ENCODE assay signal across 23 cellular contexts in the genomic region with DNA sequence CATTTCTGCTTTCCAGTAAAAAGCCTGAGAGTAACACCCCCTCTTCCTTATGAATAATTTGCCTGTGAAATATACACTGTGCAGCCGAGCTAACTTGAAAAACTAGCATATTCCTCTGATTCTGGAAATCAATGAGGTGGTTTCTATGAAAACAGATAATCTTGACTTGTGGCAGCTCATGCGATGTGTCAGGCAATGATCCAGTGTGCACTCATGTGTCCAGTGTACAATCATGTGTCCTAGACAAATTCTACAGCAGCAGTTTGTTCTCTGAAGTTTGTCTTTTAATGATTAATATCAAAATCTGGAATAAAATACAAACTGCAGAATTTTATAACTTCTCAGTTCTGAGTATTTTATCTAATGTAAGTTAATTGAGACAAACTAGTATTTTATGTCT.
"Had no signal": no experiment of that assay in that cellular context is flagged by ENCODE, and none has a peak within 500 bp of the region (broad histone marks: within the 10 kb centered on the region; RNA-seq: fewer than 3 reads in every experiment).

No MANE protein-coding gene starts in this region.

- DNase-seq: IMR-90, Karpas-422, KG1, MM.1S, NCI-H1092 treated with DMSO at 0.1 percent for 48 hours, NCI-H1436, NCI-H187, NCI-H2029, NCI-H2081 treated with DMSO at 0.1 percent for 48 hours, NCI-H2171, NCI-H226, NCI-H446, NCI-H510A, NCI-H524 treated with DMSO at 0.1 percent for 48 hours, NCI-H69, NCI-H774, PC-3, SHP77 treated with DMSO at 0.1 percent for 48 hours, SJCRH30 had no signal

- ATAC-seq: HepG2, Panc1, PC-3, Right ventricle myocardium inferior, SK-N-SH treated with all-trans-retinoic acid at 6 μM for 48 hours had no signal
